In the genomic region with DNA sequence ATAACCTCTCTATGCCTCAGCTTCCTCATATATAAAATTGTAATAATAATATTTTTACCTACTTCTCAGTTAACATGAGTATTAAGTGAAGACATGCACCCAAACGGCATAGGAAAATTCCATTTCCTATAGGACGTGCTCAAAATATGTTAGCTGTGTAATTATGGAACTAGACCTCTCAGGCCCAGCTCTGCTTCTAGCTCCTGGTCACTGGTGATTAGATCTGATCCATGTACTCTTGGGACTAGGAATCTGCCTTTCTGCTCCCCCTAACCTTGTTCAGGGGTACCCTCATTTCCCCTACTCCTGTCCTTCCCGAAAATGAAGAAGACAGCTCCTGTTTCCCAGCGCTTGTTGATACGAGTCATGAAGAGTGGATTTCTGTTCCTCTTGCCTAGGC, we compare ENCODE assay signal across 35 cellular contexts. TPM values are rescaled to one million over a fixed set of nuclear protein-coding genes. Genes with fewer than 3 reads are reported as not detected.
"Had no signal": no experiment of that assay in that cellular context is flagged by ENCODE, and none has a peak within 500 bp of the region (broad histone marks: within the 10 kb centered on the region; RNA-seq: fewer than 3 reads in every experiment).

No MANE protein-coding gene starts in this region.

- DNase-seq: activated B cell treated with CpG ODN at 0.5 μM for 24 hours; activated CD4-positive, alpha-beta memory T cell treated with anti-CD3 and anti-CD28 coated beads for 36 hours; activated CD4-positive, alpha-beta T cell treated with anti-CD3 and anti-CD28 coated beads for 4 hours; activated CD4-positive, alpha-beta T cell treated with anti-CD3 and anti-CD28 coated beads, Interleukin-2, amount 10 ng/mL, durations not matched to agents 24 days and 14 days; activated CD4-positive, alpha-beta T cell treated with anti-CD3 and anti-CD28 coated beads, Interleukin-2, amount 50 U/mL, for 1 hour; activated CD4-positive, alpha-beta T cell treated with anti-CD3 and anti-CD28 coated beads, Interleukin-2, amount 50 U/mL, for 4 hours; activated CD4-positive, CD25-positive, alpha-beta regulatory T cell treated with anti-CD3 and anti-CD28 coated beads, Interleukin-2, amount 50 U/mL, for 72 hours; activated CD8-positive, alpha-beta memory T cell treated with anti-CD3 and anti-CD28 coated beads, Interleukin-2, amount 50 U/mL, for 4 hours; activated CD8-positive, alpha-beta T cell treated with anti-CD3 and anti-CD28 coated beads for 36 hours; activated effector memory CD4-positive, alpha-beta T cell treated with anti-CD3 and anti-CD28 coated beads, Interleukin-2, amount 50 U/mL, for 16 hours; activated gamma-delta T cell treated with Interleukin-2 at 50 U/mL for 16 hours; activated naive CD4-positive, alpha-beta T cell; activated naive CD4-positive, alpha-beta T cell treated with anti-CD3 and anti-CD28 coated beads for 36 hours; activated naive CD4-positive, alpha-beta T cell treated with anti-CD3 and anti-CD28 coated beads, Interleukin-2, amount 50 U/mL, for 16 hours; activated naive CD8-positive, alpha-beta T cell treated with anti-CD3 and anti-CD28 coated beads for 36 hours; activated T-cell treated with anti-CD3 and anti-CD28 coated beads for 4 hours; activated T-cell treated with anti-CD3 and anti-CD28 coated beads, Interleukin-2, amount 50 U/mL, for 1 hour; activated T-cell treated with anti-CD3 and anti-CD28 coated beads, Interleukin-2, amount 50 U/mL, for 4 hours; activated T-cell treated with anti-CD3 and anti-CD28 coated beads, Interleukin-2, amount 50 U/mL, for 72 hours; adrenal gland; amniotic stem cell; aorta; body of pancreas; brain microvascular endothelial cell; central memory CD4-positive, alpha-beta T cell; T-helper 1 cell; T-helper 2 cell; T-helper 9 cell had no signal

- H3K36me3 ChIP-seq: adrenal gland, brain microvascular endothelial cell, breast epithelium had no signal

- H3K36me3 Mint-ChIP-seq: activated CD4-positive, alpha-beta memory T cell treated with anti-CD3 and anti-CD28 coated beads for 36 hours; activated naive CD4-positive, alpha-beta T cell treated with anti-CD3 and anti-CD28 coated beads, Interleukin-2, amount 50 U/mL, for 72 hours; activated naive CD8-positive, alpha-beta T cell treated with anti-CD3 and anti-CD28 coated beads for 36 hours had no signal

- H3K4me3 ChIP-seq: adrenal gland, body of pancreas, breast epithelium had no signal

- ATAC-seq: activated CD8-positive, alpha-beta T cell treated with anti-CD3 and anti-CD28 coated beads for 36 hours; activated naive CD4-positive, alpha-beta T cell treated with anti-CD3 and anti-CD28 coated beads, Interleukin-2, amount 50 U/mL, for 72 hours; activated T-cell treated with anti-CD3 and anti-CD28 coated beads, Interleukin-2, amount 50 U/mL, for 4 hours; activated T-cell treated with anti-CD3 and anti-CD28 coated beads, Interleukin-2, amount 50 U/mL, for 72 hours; activated T-helper 17 cell treated with anti-CD3 and anti-CD28 coated beads, Interleukin-2, amount 50 U/mL, for 72 hours; body of pancreas had no signal

- H3K9me3 ChIP-seq: adrenal gland, body of pancreas, breast epithelium had no signal

- H3K27ac Mint-ChIP-seq: activated B cell treated with CpG ODN at 0.5 μM for 24 hours; activated CD4-positive, alpha-beta memory T cell treated with anti-CD3 and anti-CD28 coated beads for 36 hours; activated CD4-positive, alpha-beta T cell treated with anti-CD3 and anti-CD28 coated beads, Interleukin-2, amount 10 ng/mL, durations not matched to agents 24 days and 14 days; activated CD8-positive, alpha-beta T cell treated with anti-CD3 and anti-CD28 coated beads for 36 hours; activated naive CD4-positive, alpha-beta T cell treated with anti-CD3 and anti-CD28 coated beads for 36 hours; activated naive CD8-positive, alpha-beta T cell treated with anti-CD3 and anti-CD28 coated beads for 36 hours; activated T-cell treated with anti-CD3 and anti-CD28 coated beads, Interleukin-2, amount 50 U/mL, for 72 hours; activated T-helper 1 cell treated with anti-CD3 and anti-CD28 coated beads, Interleukin-12 subunit alpha, Interleukin-12 subunit beta, Interleukin-2, Interleukin-4 antibody, amounts not matched to agents 30 ng/mL and 10 ng/mL and 1 ng/mL, durations not matched to agents 14 hours and 24 hours and 36 hours; activated T-helper 17 cell treated with anti-CD3 and anti-CD28 coated beads, Interleukin-2, amount 50 U/mL, for 72 hours; T-helper 1 cell treated with Interleukin-12 subunit alpha and Interleukin-12 subunit beta and Interleukin-4 antibody, amounts not matched to agents 30 μg/mL and 1 μg/mL, for 36 hours; T-helper 2 cell treated with Interferon-gamma antibody and Interleukin-4, amounts not matched to agents 5 μg/mL and 100 μg/mL, for 36 hours had no signal

- H3K27me3 ChIP-seq: adrenal gland, body of pancreas, brain microvascular endothelial cell, breast epithelium had no signal

- H3K27ac ChIP-seq: adrenal gland, body of pancreas, brain microvascular endothelial cell, breast epithelium, VCaP had no signal

- H3K9me3 Mint-ChIP-seq: activated B cell treated with CpG ODN at 0.5 μM for 24 hours; activated CD4-positive, alpha-beta memory T cell treated with anti-CD3 and anti-CD28 coated beads for 36 hours; activated CD4-positive, alpha-beta T cell treated with anti-CD3 and anti-CD28 coated beads, Interleukin-2, amount 10 ng/mL, durations not matched to agents 24 days and 14 days; activated CD8-positive, alpha-beta T cell treated with anti-CD3 and anti-CD28 coated beads for 36 hours; activated naive CD4-positive, alpha-beta T cell treated with anti-CD3 and anti-CD28 coated beads for 36 hours; activated naive CD4-positive, alpha-beta T cell treated with anti-CD3 and anti-CD28 coated beads, Interleukin-2, amount 50 U/mL, for 72 hours; activated naive CD8-positive, alpha-beta T cell treated with anti-CD3 and anti-CD28 coated beads for 36 hours; activated T-cell treated with anti-CD3 and anti-CD28 coated beads, Interleukin-2, amount 50 U/mL, for 4 hours; activated T-cell treated with anti-CD3 and anti-CD28 coated beads, Interleukin-2, amount 50 U/mL, for 72 hours; activated T-helper 1 cell treated with anti-CD3 and anti-CD28 coated beads, Interleukin-12 subunit alpha, Interleukin-12 subunit beta, Interleukin-2, Interleukin-4 antibody, amounts not matched to agents 30 ng/mL and 10 ng/mL and 1 ng/mL, durations not matched to agents 14 hours and 24 hours and 36 hours; activated T-helper 17 cell treated with anti-CD3 and anti-CD28 coated beads, Interleukin-2, amount 50 U/mL, for 72 hours; T-helper 1 cell treated with Interleukin-12 subunit alpha and Interleukin-12 subunit beta and Interleukin-4 antibody, amounts not matched to agents 30 μg/mL and 1 μg/mL, for 36 hours; T-helper 2 cell treated with Interferon-gamma antibody and Interleukin-4, amounts not matched to agents 5 μg/mL and 100 μg/mL, for 36 hours had no signal

- H3K4me1 Mint-ChIP-seq: activated B cell treated with CpG ODN at 0.5 μM for 24 hours; activated CD4-positive, alpha-beta T cell treated with anti-CD3 and anti-CD28 coated beads, Interleukin-2, amount 10 ng/mL, durations not matched to agents 24 days and 14 days; activated naive CD8-positive, alpha-beta T cell treated with anti-CD3 and anti-CD28 coated beads for 36 hours; activated T-helper 17 cell treated with anti-CD3 and anti-CD28 coated beads, Interleukin-2, amount 50 U/mL, for 72 hours had no signal

- H3K4me3 Mint-ChIP-seq: activated B cell treated with CpG ODN at 0.5 μM for 24 hours; activated CD4-positive, alpha-beta memory T cell treated with anti-CD3 and anti-CD28 coated beads for 36 hours; activated CD4-positive, alpha-beta T cell treated with anti-CD3 and anti-CD28 coated beads, Interleukin-2, amount 10 ng/mL, durations not matched to agents 24 days and 14 days; activated CD8-positive, alpha-beta T cell treated with anti-CD3 and anti-CD28 coated beads for 36 hours; activated naive CD4-positive, alpha-beta T cell treated with anti-CD3 and anti-CD28 coated beads for 36 hours; activated naive CD8-positive, alpha-beta T cell treated with anti-CD3 and anti-CD28 coated beads for 36 hours; activated T-cell treated with anti-CD3 and anti-CD28 coated beads, Interleukin-2, amount 50 U/mL, for 4 hours; activated T-cell treated with anti-CD3 and anti-CD28 coated beads, Interleukin-2, amount 50 U/mL, for 72 hours; activated T-helper 1 cell treated with anti-CD3 and anti-CD28 coated beads, Interleukin-12 subunit alpha, Interleukin-12 subunit beta, Interleukin-2, Interleukin-4 antibody, amounts not matched to agents 30 ng/mL and 10 ng/mL and 1 ng/mL, durations not matched to agents 14 hours and 24 hours and 36 hours; activated T-helper 17 cell treated with anti-CD3 and anti-CD28 coated beads, Interleukin-2, amount 50 U/mL, for 72 hours; T-helper 1 cell treated with Interleukin-12 subunit alpha and Interleukin-12 subunit beta and Interleukin-4 antibody, amounts not matched to agents 30 μg/mL and 1 μg/mL, for 36 hours; T-helper 2 cell treated with Interferon-gamma antibody and Interleukin-4, amounts not matched to agents 5 μg/mL and 100 μg/mL, for 36 hours had no signal

- H3K4me1 ChIP-seq: adrenal gland, body of pancreas, breast epithelium had no signal

RNA-seq across cellular contexts. Expression of gene TF, which starts 29.6 kb away (rescaled TPM):
- total RNA-seq: activated T-helper 1 cell treated with anti-CD3 and anti-CD28 coated beads, Interleukin-12 subunit alpha, Interleukin-12 subunit beta, Interleukin-2, Interleukin-4 antibody, amounts not matched to agents 30 ng/mL and 10 ng/mL and 1 ng/mL, durations not matched to agents 14 hours and 24 hours and 36 hours had no signal
